Comparison of ENCODE assay signal across 8 cellular contexts in genomic region chr3:186209810-186210752, GRCh38.
DNase-seq lines count a peak whose midpoint lies in the region; ATAC-seq and TF ChIP-seq lines count a peak whose summit lies in the region.

No MANE protein-coding gene starts in this region.

- peaks cover 15 to 18% (median 17%) of the 10 kb centered on the region in 4 donors for H3K4me1 ChIP-seq in stomach
- no peaks in the 10 kb centered on the region for H3K4me1 ChIP-seq in CD4-positive, alpha-beta memory T cell (ENCODE audit: insufficient read depth, low read length)

- no peak for TF ChIP-seq POLR2A in stomach (IDR thresholded peaks at IDR 0.05)

- CTCF ChIA-PET in activated naive CD4-positive, alpha-beta T cell treated with anti-CD3 and anti-CD28 coated beads for 36 hours (lab: Charles Lee): interaction anchor here (0.6 kb wide), 1 partner anchor 98 kb away, joined by 3 read pairs; no protein-coding TSS in a partner anchor
- CTCF ChIA-PET in CD4-positive, alpha-beta memory T cell (lab: Charles Lee; ENCODE audit: partially characterized antibody): no interaction called here

- no peak overlapping the region for H3K27ac Mint-ChIP-seq in activated naive CD4-positive, alpha-beta T cell treated with anti-CD3 and anti-CD28 coated beads for 36 hours
- peak overlapping the region; percentile 60 to 96 (median 94) for H3K27ac Mint-ChIP-seq in brain
- no peak overlapping the region for H3K27ac Mint-ChIP-seq in CD4-positive, alpha-beta memory T cell

- intact Hi-C loops in activated naive CD4-positive, alpha-beta T cell treated with anti-CD3 and anti-CD28 coated beads for 36 hours (cut with micrococcal nuclease): no loop called here
- intact Hi-C loops in stomach (cut with DNase I; ENCODE audit: low total_unique reads): no loop called here
- intact Hi-C loops in CD4-positive, alpha-beta memory T cell (cut with micrococcal nuclease): no loop called here

- H3K36me3 ChIP-seq in stomach: no peaks in the 10 kb centered on the region
- no peaks in the 10 kb centered on the region for H3K36me3 ChIP-seq in CD4-positive, alpha-beta memory T cell (ENCODE audit: insufficient read depth, low read length)

- no peak overlapping the region for H3K4me3 Mint-ChIP-seq in activated naive CD4-positive, alpha-beta T cell treated with anti-CD3 and anti-CD28 coated beads for 36 hours
- peak overlapping the region in 4 of 5 experiments; percentile 11 to 59 (median 47) for H3K4me3 Mint-ChIP-seq in brain
- H3K4me3 Mint-ChIP-seq in CD4-positive, alpha-beta memory T cell: no peak overlapping the region

- H3K9me3 Mint-ChIP-seq in activated naive CD4-positive, alpha-beta T cell treated with anti-CD3 and anti-CD28 coated beads for 36 hours: no peaks in the 10 kb centered on the region
- peaks cover 0 to 3% (median 0%) of the 10 kb centered on the region in 5 experiments for H3K9me3 Mint-ChIP-seq in brain
- H3K9me3 Mint-ChIP-seq in CD4-positive, alpha-beta memory T cell: no peaks in the 10 kb centered on the region

- no peaks in the 10 kb centered on the region for H3K4me1 Mint-ChIP-seq in activated naive CD4-positive, alpha-beta T cell treated with anti-CD3 and anti-CD28 coated beads for 36 hours (ENCODE audit: low read depth)
- peaks cover 30% of the 10 kb centered on the region for H3K4me1 Mint-ChIP-seq in brain
- H3K4me1 Mint-ChIP-seq in CD4-positive, alpha-beta memory T cell: no peaks in the 10 kb centered on the region

- peak overlapping the region; percentile 30 to 66 (median 46) for H3K27ac ChIP-seq in stomach
- no peak overlapping the region for H3K27ac ChIP-seq in CD4-positive, alpha-beta memory T cell (ENCODE audit: low read depth, low read length)

- 10 to 21% (median 18%) methylated on average over 15 to 20 of the region's 20 CpGs for WGBS in stomach, 5 donors

- no peak for TF ChIP-seq CTCF in brain (conservative IDR thresholded peaks at IDR 0.05)
- no peak for TF ChIP-seq CTCF in stomach (IDR thresholded peaks at IDR 0.05)

- H3K9me3 ChIP-seq in stomach: no peaks in the 10 kb centered on the region
- H3K9me3 ChIP-seq in CD4-positive, alpha-beta memory T cell (ENCODE audit: control insufficient read depth in 1 of 2, low read length in 2 of 2): no peaks in the 10 kb centered on the region

- POLR2A ChIA-PET in CD4-positive, alpha-beta memory T cell (lab: Charles Lee; ENCODE audit: partially characterized antibody): no interaction called here

- DNase-seq in activated naive CD4-positive, alpha-beta T cell treated with anti-CD3 and anti-CD28 coated beads for 36 hours: peak; percentile 20
- DNase-seq in activated naive CD4-positive, alpha-beta T cell treated with anti-CD3 and anti-CD28 coated beads, Interleukin-2, amount 50 U/mL, for 16 hours: no peak
- DNase-seq in NCI-H446 (lab: John Stamatoyannopoulos, UW): peak; percentile 25 to 56
- peak; percentile 82 for DNase-seq in inferior parietal cortex (ENCODE audit: extremely low spot score)
- peak; percentile 58 for DNase-seq in stomach
- no peak for DNase-seq in CD4-positive, alpha-beta memory T cell

- H3K27me3 Mint-ChIP-seq in activated naive CD4-positive, alpha-beta T cell treated with anti-CD3 and anti-CD28 coated beads for 36 hours (ENCODE audit: low read depth): peaks cover 6% of the 10 kb centered on the region
- no peaks in the 10 kb centered on the region for H3K27me3 Mint-ChIP-seq in brain
- H3K27me3 Mint-ChIP-seq in CD4-positive, alpha-beta memory T cell: peaks cover 6% of the 10 kb centered on the region in 2 donors

- ATAC-seq in GM21390 (IDR thresholded peaks at IDR 0.05; ENCODE audit: unreplicated experiment): no peak

- no peak for TF ChIP-seq EP300 in stomach (IDR thresholded peaks at IDR 0.05)

- H3K36me3 Mint-ChIP-seq in activated naive CD4-positive, alpha-beta T cell treated with anti-CD3 and anti-CD28 coated beads for 36 hours (ENCODE audit: low read depth): no peaks in the 10 kb centered on the region
- no peaks in the 10 kb centered on the region for H3K36me3 Mint-ChIP-seq in brain
- H3K36me3 Mint-ChIP-seq in CD4-positive, alpha-beta memory T cell: no peaks in the 10 kb centered on the region

- peak overlapping the region in 1 of 4 donors; percentile 1 for H3K4me3 ChIP-seq in stomach
- H3K4me3 ChIP-seq in CD4-positive, alpha-beta memory T cell (ENCODE audit: low read length in 2 of 2): no peak overlapping the region

- H3K27me3 ChIP-seq in stomach: no peaks in the 10 kb centered on the region
- no peaks in the 10 kb centered on the region for H3K27me3 ChIP-seq in CD4-positive, alpha-beta memory T cell (ENCODE audit: insufficient read depth, low read length)

Comparison
In these comparisons a context has a peak if more than half of its experiments do, and no peak if none do; other contexts are left out.
1. DNase-seq: peak in activated naive CD4-positive, alpha-beta T cell treated with anti-CD3 and anti-CD28 coated beads for 36 hours (single experiment), NCI-H446 (2 of 2), inferior parietal cortex (single experiment) and stomach (single experiment); none in activated naive CD4-positive, alpha-beta T cell treated with anti-CD3 and anti-CD28 coated beads, Interleukin-2, amount 50 U/mL, for 16 hours (single experiment) and CD4-positive, alpha-beta memory T cell (0 of 5).
2. H3K27ac Mint-ChIP-seq: peak in brain (5 of 5); none in activated naive CD4-positive, alpha-beta T cell treated with anti-CD3 and anti-CD28 coated beads for 36 hours (single experiment) and CD4-positive, alpha-beta memory T cell (0 of 7).
3. H3K4me3 Mint-ChIP-seq: peak in brain (4 of 5); none in activated naive CD4-positive, alpha-beta T cell treated with anti-CD3 and anti-CD28 coated beads for 36 hours (single experiment) and CD4-positive, alpha-beta memory T cell (0 of 8).